Comparison of ENCODE assay signal across 18 cellular contexts in genomic region chr22:44926124-44926475, GRCh38.
DNase-seq lines count a peak whose midpoint lies in the region; ATAC-seq and TF ChIP-seq lines count a peak whose summit lies in the region.
"Had no signal": no experiment of that assay in that cellular context is flagged by ENCODE, and none has a peak within 500 bp of the region (broad histone marks: within the 10 kb centered on the region; RNA-seq: fewer than 3 reads in every experiment).

No MANE protein-coding gene starts in this region.

- H3K4me3 ChIP-seq in spleen: no peak overlapping the region
- H3K4me3 ChIP-seq: GM23248, HAP-1, K562 had no signal

- H3K27me3 Mint-ChIP-seq in glutamatergic neuron (ENCODE audit: unreplicated experiment) (peaks cover 6% of the 10 kb centered on the region), HFFc6 (ENCODE audit: insufficient read depth) (peaks cover 20% of the 10 kb centered on the region)
- no peaks in the 10 kb centered on the region for H3K27me3 Mint-ChIP-seq in activated naive CD8-positive, alpha-beta T cell treated with anti-CD3 and anti-CD28 coated beads for 36 hours
- H3K27me3 Mint-ChIP-seq: B cell had no signal

- ATAC-seq in left ventricle myocardium superior: no peak
- ATAC-seq in Right ventricle myocardium inferior: no peak
- ATAC-seq: K562 had no signal

- H3K27me3 ChIP-seq in spleen (replicated peaks in 1 of 7): peaks cover 0 to 6% (median 0%) of the 10 kb centered on the region in 7 donors

- H3K27ac ChIP-seq in spleen: no peak overlapping the region
- H3K27ac ChIP-seq: GM23248, HL-60 had no signal

- H3K27ac Mint-ChIP-seq in glutamatergic neuron (ENCODE audit: unreplicated experiment): no peak overlapping the region
- H3K27ac Mint-ChIP-seq in HFFc6: no peak overlapping the region
- H3K27ac Mint-ChIP-seq in activated naive CD8-positive, alpha-beta T cell treated with anti-CD3 and anti-CD28 coated beads for 36 hours: no peak overlapping the region
- H3K27ac Mint-ChIP-seq: B cell; CD4-positive, alpha-beta memory T cell had no signal

- H3K4me1 ChIP-seq in spleen: no peaks in the 10 kb centered on the region
- H3K4me1 ChIP-seq: HAP-1 had no signal

- H3K9me3 Mint-ChIP-seq in glutamatergic neuron (ENCODE audit: unreplicated experiment) (peaks cover 8% of the 10 kb centered on the region), HFFc6 (peaks cover 4% of the 10 kb centered on the region; the same call in 1 of the 2 replicates)
- peaks cover 2% of the 10 kb centered on the region for H3K9me3 Mint-ChIP-seq in activated naive CD8-positive, alpha-beta T cell treated with anti-CD3 and anti-CD28 coated beads for 36 hours

- H3K36me3 ChIP-seq in spleen: no peaks in the 10 kb centered on the region
- H3K36me3 ChIP-seq: HAP-1 had no signal

- intact Hi-C loops in left ventricle myocardium superior (cut with micrococcal nuclease) (no loop called here), Right ventricle myocardium inferior (cut with DNase I) (no loop called here), spleen (cut with DNase I; ENCODE audit: low total_unique reads) (no loop called here)

- TF ChIP-seq POLR2A in spleen (IDR thresholded peaks at IDR 0.05): no peak

- H3K36me3 Mint-ChIP-seq in glutamatergic neuron (ENCODE audit: unreplicated experiment) (peaks cover 15% of the 10 kb centered on the region), HFFc6 (ENCODE audit: low read depth) (no peaks in the 10 kb centered on the region)
- H3K36me3 Mint-ChIP-seq in activated naive CD8-positive, alpha-beta T cell treated with anti-CD3 and anti-CD28 coated beads for 36 hours: no peaks in the 10 kb centered on the region
- H3K36me3 Mint-ChIP-seq: CD4-positive, alpha-beta memory T cell had no signal

- WGBS in spleen, 5 donors: 87 to 93% (median 90%) methylated on average over 3 to 11 of the region's 11 CpGs

- TF ChIP-seq CTCF in glutamatergic neuron (IDR thresholded peaks at IDR 0.05; ENCODE audit: partially characterized antibody, unreplicated experiment): no peak
- TF ChIP-seq CTCF in spleen (IDR thresholded peaks at IDR 0.05 in 8 of 11, conservative IDR thresholded peaks at IDR 0.05 in 3 of 11): no peak
- no peak for TF ChIP-seq CTCF in HFFc6 (IDR thresholded peaks at IDR 0.05)

- H3K9me3 ChIP-seq in spleen: peaks cover 0 to 13% (median 4%) of the 10 kb centered on the region in 8 donors
- H3K9me3 ChIP-seq: HAP-1 had no signal

- peaks cover 8% of the 10 kb centered on the region for H3K4me1 Mint-ChIP-seq in glutamatergic neuron (ENCODE audit: low read depth, unreplicated experiment)
- H3K4me1 Mint-ChIP-seq in HFFc6 (ENCODE audit: low read depth): no peaks in the 10 kb centered on the region
- no peaks in the 10 kb centered on the region for H3K4me1 Mint-ChIP-seq in activated naive CD8-positive, alpha-beta T cell treated with anti-CD3 and anti-CD28 coated beads for 36 hours
- H3K4me1 Mint-ChIP-seq: B cell; CD4-positive, alpha-beta memory T cell had no signal

- DNase-seq in left ventricle myocardium superior (peak; percentile 25), Right ventricle myocardium inferior (ENCODE audit: missing footprints) (no peak), glutamatergic neuron (peak; percentile 9), spleen (peak; percentile 55), HFFc6 (no peak)
- no peak for DNase-seq in activated naive CD8-positive, alpha-beta T cell treated with anti-CD3 and anti-CD28 coated beads for 36 hours
- no peak for DNase-seq in activated CD4-positive, alpha-beta T cell treated with anti-CD3 and anti-CD28 coated beads, Interleukin-2, amount 50 U/mL, for 48 hours
- DNase-seq: C1 segment of cervical spinal cord; CD4-positive, alpha-beta memory T cell; COR-L47; DMS153; DMS79 treated with DMSO at 0.1 percent for 48 hours; EL; GM23248 had no signal

- H3K4me3 Mint-ChIP-seq in glutamatergic neuron (ENCODE audit: unreplicated experiment) (no peak overlapping the region), HFFc6 (no peak overlapping the region)
- H3K4me3 Mint-ChIP-seq in activated naive CD8-positive, alpha-beta T cell treated with anti-CD3 and anti-CD28 coated beads for 36 hours: no peak overlapping the region
- H3K4me3 Mint-ChIP-seq: B cell; CD4-positive, alpha-beta memory T cell had no signal

Comparison
In these comparisons a context has a peak if more than half of its experiments do, and no peak if none do; other contexts are left out.
1. DNase-seq: peak in left ventricle myocardium superior (single experiment), glutamatergic neuron (single experiment) and spleen (single experiment); none in Right ventricle myocardium inferior (single experiment), HFFc6 (single experiment), activated naive CD8-positive, alpha-beta T cell treated with anti-CD3 and anti-CD28 coated beads for 36 hours (single experiment) and activated CD4-positive, alpha-beta T cell treated with anti-CD3 and anti-CD28 coated beads, Interleukin-2, amount 50 U/mL, for 48 hours (0 of 2).